ENCODE assay signal across 11 cellular contexts in genomic region chr1:119298687-119299086, GRCh38.
DNase-seq lines count a peak whose midpoint lies in the region; ATAC-seq, FAIRE-seq and TF ChIP-seq lines count a peak whose summit lies in the region.
"Had no signal": no experiment of that assay in that cellular context is flagged by ENCODE, and none has a peak within 500 bp of the region (broad histone marks: within the 10 kb centered on the region; RNA-seq: fewer than 3 reads in every experiment).

No MANE protein-coding gene starts in this region.

- no peak overlapping the region for H3K4me3 ChIP-seq in MM.1S (ENCODE audit: low read length)
- H3K4me3 ChIP-seq in astrocyte (ENCODE audit: insufficient read depth, low read depth, low read length), result no peak overlapping the region
- no peak overlapping the region for H3K4me3 ChIP-seq in ascending aorta
- H3K4me3 ChIP-seq: colonic mucosa, neural progenitor cell had no signal

- no peak overlapping the region for H3K4me3 Mint-ChIP-seq in astrocyte (ENCODE audit: unreplicated experiment)
- H3K4me3 Mint-ChIP-seq: neural progenitor cell had no signal

- DNase-seq in NCI-H187 (lab: John Stamatoyannopoulos, UW) (peak; percentile 5 to 15), NCI-H187 treated with DMSO at 0.1 percent for 48 hours (lab: John Stamatoyannopoulos, UW) (no peak), MM.1S (peak; percentile 33), astrocyte (ENCODE audit: low read depth) (peak; percentile 75), myocyte (ENCODE audit: low read depth) (peak; percentile 20), CD1c-positive myeloid dendritic cell (ENCODE audit: extremely low spot score) (no peak), ascending aorta (ENCODE audit: low spot score in 2 of 2) (no peak)
- DNase-seq: activated gamma-delta T cell treated with Interleukin-2 at 50 U/mL for 16 hours, colonic mucosa had no signal

- no peak overlapping the region for H2AFZ ChIP-seq in MM.1S (ENCODE audit: low read length)
- no peak overlapping the region for H2AFZ ChIP-seq in astrocyte (ENCODE audit: low read depth, low read length)
- H2AFZ ChIP-seq: neural progenitor cell had no signal

- no peak overlapping the region for H3K27ac Mint-ChIP-seq in astrocyte (ENCODE audit: unreplicated experiment)
- H3K27ac Mint-ChIP-seq: neural progenitor cell had no signal

- no peak for TF ChIP-seq CTCF in MM.1S (IDR thresholded peaks at IDR 0.05; ENCODE audit: low read length)
- TF ChIP-seq CTCF in astrocyte (IDR thresholded peaks at IDR 0.05; ENCODE audit: insufficient read depth, low read depth, low read length), result no peak
- TF ChIP-seq CTCF in ascending aorta (IDR thresholded peaks at IDR 0.05), result no peak

- intact Hi-C loops in ascending aorta (cut with DNase I), result no loop called here

- no peaks in the 10 kb centered on the region for H3K36me3 Mint-ChIP-seq in astrocyte (ENCODE audit: low read depth, unreplicated experiment)

- FAIRE-seq in astrocyte (lab: Jason Lieb, UNC), result no peak

- H3K36me3 ChIP-seq in MM.1S (replicated peaks; ENCODE audit: insufficient read depth, low read length), result no peaks in the 10 kb centered on the region
- H3K36me3 ChIP-seq in astrocyte (ENCODE audit: insufficient read depth, low read length), result no peaks in the 10 kb centered on the region
- no peaks in the 10 kb centered on the region for H3K36me3 ChIP-seq in ascending aorta
- H3K36me3 ChIP-seq: colonic mucosa, neural progenitor cell had no signal

- H3F3A ChIP-seq in MM.1S (ENCODE audit: insufficient read depth, low read length), result no peaks in the 10 kb centered on the region

- no peak for ATAC-seq in HG03196 (IDR thresholded peaks at IDR 0.05; ENCODE audit: unreplicated experiment)

- no peak overlapping the region for H3K27ac ChIP-seq in MM.1S (ENCODE audit: low read length)
- H3K27ac ChIP-seq in astrocyte (ENCODE audit: low read depth, low read length), result no peak overlapping the region
- no peak overlapping the region for H3K27ac ChIP-seq in ascending aorta
- H3K27ac ChIP-seq: colonic mucosa, neural progenitor cell had no signal

- H3K27me3 Mint-ChIP-seq in astrocyte (ENCODE audit: low read depth, unreplicated experiment), result peaks cover 36% of the 10 kb centered on the region

- H3K4me1 Mint-ChIP-seq in astrocyte (ENCODE audit: low read depth, unreplicated experiment), result peaks cover 2% of the 10 kb centered on the region

- peaks cover 3% of the 10 kb centered on the region for H3K9me3 Mint-ChIP-seq in astrocyte (ENCODE audit: unreplicated experiment)

- H3K9ac ChIP-seq in MM.1S (ENCODE audit: low read length), result no peak overlapping the region
- H3K9ac ChIP-seq in astrocyte (ENCODE audit: low read length), result no peak overlapping the region
- H3K9ac ChIP-seq: neural progenitor cell had no signal

- H3K27me3 ChIP-seq in MM.1S (replicated peaks; ENCODE audit: insufficient read depth, low read length) (no peaks in the 10 kb centered on the region), astrocyte (ENCODE audit: insufficient read depth, low read length) (peaks cover 40% of the 10 kb centered on the region), ascending aorta (no peaks in the 10 kb centered on the region)
- H3K27me3 ChIP-seq: colonic mucosa, neural progenitor cell had no signal

- no peaks in the 10 kb centered on the region for H3K79me2 ChIP-seq in MM.1S (ENCODE audit: low read length)
- H3K79me2 ChIP-seq in astrocyte (ENCODE audit: insufficient read depth, low read length), result no peaks in the 10 kb centered on the region

- H3K4me2 ChIP-seq in MM.1S (ENCODE audit: low read depth, low read length), result no peak overlapping the region
- H3K4me2 ChIP-seq in astrocyte (ENCODE audit: low read length), result no peak overlapping the region
- H3K4me2 ChIP-seq: neural progenitor cell had no signal

- H3K9me2 ChIP-seq in MM.1S (replicated peaks; ENCODE audit: insufficient read depth, low read length), result no peaks in the 10 kb centered on the region

- H4K20me1 ChIP-seq in MM.1S (ENCODE audit: insufficient read depth, low read length), result no peaks in the 10 kb centered on the region
- H4K20me1 ChIP-seq in astrocyte (ENCODE audit: insufficient read depth, low read length), result no peaks in the 10 kb centered on the region

- H3K9me3 ChIP-seq in MM.1S (replicated peaks; ENCODE audit: insufficient read depth, low read length) (no peaks in the 10 kb centered on the region), astrocyte (ENCODE audit: insufficient read depth, low read depth, low read length) (no peaks in the 10 kb centered on the region), ascending aorta (no peaks in the 10 kb centered on the region)
- H3K9me3 ChIP-seq: colonic mucosa had no signal

- H3K4me1 ChIP-seq in MM.1S (ENCODE audit: low read length), result no peaks in the 10 kb centered on the region
- peaks cover 6% of the 10 kb centered on the region for H3K4me1 ChIP-seq in astrocyte (ENCODE audit: insufficient read depth, low read length)
- no peaks in the 10 kb centered on the region for H3K4me1 ChIP-seq in ascending aorta
- H3K4me1 ChIP-seq: colonic mucosa had no signal

Comparison
In these comparisons a context has a peak if more than half of its experiments do, and no peak if none do; other contexts are left out.
1. DNase-seq: peak in NCI-H187 (2 of 2), MM.1S (single experiment), astrocyte (single experiment) and myocyte (single experiment); none in NCI-H187 treated with DMSO at 0.1 percent for 48 hours (single experiment), CD1c-positive myeloid dendritic cell (single experiment) and ascending aorta (0 of 2).